Comparison of ENCODE assay signal across 8 cellular contexts in the genomic region with DNA sequence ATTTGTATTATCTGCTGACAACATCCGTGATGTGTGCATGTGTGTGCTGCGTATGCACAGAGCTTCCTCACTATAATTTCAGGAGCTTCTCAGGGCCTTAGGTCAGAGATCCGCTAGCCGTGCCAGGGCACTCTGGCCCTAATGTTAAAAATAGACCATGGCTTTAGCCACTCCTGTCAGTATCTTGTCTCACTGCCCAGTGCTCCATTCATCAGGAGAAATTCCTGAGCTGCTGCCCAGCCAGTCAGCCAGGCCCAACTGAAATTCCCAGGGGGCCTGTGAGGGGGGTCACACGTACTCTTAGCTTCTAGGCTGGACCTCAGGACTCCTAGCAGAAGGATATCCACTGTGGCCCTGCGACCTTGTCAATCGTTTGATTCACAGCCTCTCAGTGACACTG.
DNase-seq lines count a peak whose midpoint lies in the region; ATAC-seq and TF ChIP-seq lines count a peak whose summit lies in the region.

No MANE protein-coding gene starts in this region.

- H3K27me3 Mint-ChIP-seq in immature natural killer cell (ENCODE audit: low read depth in 3 of 3), result peaks cover 6 to 34% (median 12%) of the 10 kb centered on the region in 3 donors

- ATAC-seq in GM18517 (IDR thresholded peaks at IDR 0.05; ENCODE audit: unreplicated experiment), result no peak
- no peak for ATAC-seq in GM18909 (IDR thresholded peaks at IDR 0.05; ENCODE audit: poor library complexity, unreplicated experiment)

- H3K27ac ChIP-seq in HUES48 (ENCODE audit: low read depth, low read length), result no peak overlapping the region

- peaks cover 13% of the 10 kb centered on the region for H3K27me3 ChIP-seq in HUES48 (ENCODE audit: control insufficient read depth, insufficient read depth, low read length)

- H3K27ac Mint-ChIP-seq in immature natural killer cell, result peak overlapping the region in 1 of 6 donors; percentile 67

- H3K36me3 Mint-ChIP-seq in immature natural killer cell, result no peaks in the 10 kb centered on the region

- H3K4me3 Mint-ChIP-seq in immature natural killer cell, result peak overlapping the region in 3 of 5 donors; percentile 74 to 82 (median 75)

- H3K4me3 ChIP-seq in HUES48 (ENCODE audit: low read depth, low read length) (peak overlapping the region; percentile 37; the same call in 1 of the 2 replicates), cardiac fibroblast (replicated peaks in 1 of 2; ENCODE audit: low read depth in 2 of 2, low read length in 2 of 2) (no peak overlapping the region)

- no peak for TF ChIP-seq CTCF in cardiac fibroblast (IDR thresholded peaks at IDR 0.05; ENCODE audit: low read depth, low read length)

- DNase-seq in cardiac fibroblast (ENCODE audit: low read depth in 2 of 2) (peak; percentile 60 to 91), immature natural killer cell (no peak), stromal cell of bone marrow (ENCODE audit: low read depth) (peak; percentile 62), EL (no peak), HPDE6-E6E7 (ENCODE audit: extremely low spot score) (no peak)

- H3K9me3 ChIP-seq in HUES48 (ENCODE audit: control insufficient read depth, insufficient read depth, low read length), result peaks cover 4% of the 10 kb centered on the region

- no peak overlapping the region for H3K9ac ChIP-seq in HUES48 (ENCODE audit: low read depth, low read length)

- H3K36me3 ChIP-seq in HUES48 (ENCODE audit: control insufficient read depth, insufficient read depth, low read length), result no peaks in the 10 kb centered on the region

- H3K4me1 ChIP-seq in HUES48 (ENCODE audit: control insufficient read depth, insufficient read depth, low read length), result peaks cover 19% of the 10 kb centered on the region

- H3K9me3 Mint-ChIP-seq in immature natural killer cell, result peaks cover 0 to 3% (median 0%) of the 10 kb centered on the region in 6 donors

- peaks cover 15 to 17% of the 10 kb centered on the region in 2 donors for H3K4me1 Mint-ChIP-seq in immature natural killer cell

Comparison
In these comparisons a context has a peak if more than half of its experiments do, and no peak if none do; other contexts are left out.
1. DNase-seq: peak in cardiac fibroblast (2 of 2) and stromal cell of bone marrow (single experiment); none in immature natural killer cell (0 of 3), EL (single experiment) and HPDE6-E6E7 (single experiment).